In genomic region chr17:78324391-78325075, GRCh38 we compare ENCODE assay signal across 8 cellular contexts. TPM values are rescaled to one million over a fixed set of nuclear protein-coding genes. Genes with fewer than 3 reads are reported as not detected.
DNase-seq lines count a peak whose midpoint lies in the region; ATAC-seq and TF ChIP-seq lines count a peak whose summit lies in the region.

No MANE protein-coding gene starts in this region.

- no peaks in the 10 kb centered on the region for H4K20me1 ChIP-seq in DOHH2 (ENCODE audit: control insufficient read depth, insufficient read depth, low read depth, low read length)

- peak overlapping the region; percentile 35 for H3K4me3 ChIP-seq in DOHH2 (ENCODE audit: low read length)

- H3K9me2 ChIP-seq in DOHH2 (replicated peaks; ENCODE audit: control insufficient read depth, low read length), result no peaks in the 10 kb centered on the region

- H3K4me1 Mint-ChIP-seq in activated naive CD4-positive, alpha-beta T cell treated with anti-CD3 and anti-CD28 coated beads, Interleukin-2, amount 50 U/mL, for 24 hours, result peaks cover 25% of the 10 kb centered on the region

- peak; percentile 96 for DNase-seq in MV-4-11 (lab: John Stamatoyannopoulos, UW)
- DNase-seq in Right ventricle myocardium superior, result peak; percentile 94
- peak; percentile 62 for DNase-seq in pons (ENCODE audit: low spot score)
- no peak for DNase-seq in foreskin keratinocyte

- intact Hi-C loops in Right ventricle myocardium superior (cut with DNase I), result no loop called here

- H3K27me3 ChIP-seq in DOHH2 (ENCODE audit: control insufficient read depth, low read length) (peaks cover 13% of the 10 kb centered on the region), foreskin keratinocyte (no peaks in the 10 kb centered on the region)

- ATAC-seq in Right ventricle myocardium superior (ENCODE audit: poor library complexity) (peak; percentile 77), foreskin keratinocyte (no peak), HG03460 (IDR thresholded peaks at IDR 0.05; ENCODE audit: unreplicated experiment) (no peak), HG02642 (IDR thresholded peaks at IDR 0.05; ENCODE audit: poor library complexity, unreplicated experiment) (no peak)

- H3K36me3 ChIP-seq in DOHH2 (ENCODE audit: control insufficient read depth, low read length), result no peaks in the 10 kb centered on the region

- H3F3A ChIP-seq in DOHH2 (ENCODE audit: control insufficient read depth, insufficient read depth), result no peaks in the 10 kb centered on the region; the same call in none of the 2 replicates

- H3K27me3 Mint-ChIP-seq in activated naive CD4-positive, alpha-beta T cell treated with anti-CD3 and anti-CD28 coated beads, Interleukin-2, amount 50 U/mL, for 24 hours, result no peaks in the 10 kb centered on the region

- H3K27ac ChIP-seq in DOHH2 (ENCODE audit: low read depth, low read length) (no peak overlapping the region), foreskin keratinocyte (no peak overlapping the region)

- no peaks in the 10 kb centered on the region for H3K9me3 ChIP-seq in DOHH2 (ENCODE audit: control insufficient read depth, insufficient read depth, low read length)

- no peaks in the 10 kb centered on the region for H3K79me2 ChIP-seq in DOHH2 (ENCODE audit: control insufficient read depth, low read length)

- H3K4me3 Mint-ChIP-seq in activated naive CD4-positive, alpha-beta T cell treated with anti-CD3 and anti-CD28 coated beads, Interleukin-2, amount 50 U/mL, for 24 hours, result peak overlapping the region; percentile 40

- no peaks in the 10 kb centered on the region for H3K9me3 Mint-ChIP-seq in activated naive CD4-positive, alpha-beta T cell treated with anti-CD3 and anti-CD28 coated beads, Interleukin-2, amount 50 U/mL, for 24 hours

- H3K4me1 ChIP-seq in DOHH2 (ENCODE audit: control insufficient read depth, low read length) (peaks cover 16% of the 10 kb centered on the region), foreskin keratinocyte (peaks cover 17% of the 10 kb centered on the region)

- H3K36me3 Mint-ChIP-seq in activated naive CD4-positive, alpha-beta T cell treated with anti-CD3 and anti-CD28 coated beads, Interleukin-2, amount 50 U/mL, for 24 hours, result no peaks in the 10 kb centered on the region

- peak overlapping the region; percentile 80 for H3K4me2 ChIP-seq in DOHH2 (ENCODE audit: low read length)

- H3K27ac Mint-ChIP-seq in activated naive CD4-positive, alpha-beta T cell treated with anti-CD3 and anti-CD28 coated beads, Interleukin-2, amount 50 U/mL, for 24 hours, result peak overlapping the region; percentile 87

- no peak for TF ChIP-seq CTCF in DOHH2 (IDR thresholded peaks at IDR 0.05; ENCODE audit: low read depth, low read length, poor library complexity, severe bottlenecking)
- no peak for TF ChIP-seq CTCF in foreskin keratinocyte (conservative IDR thresholded peaks at IDR 0.05)

RNA-seq across cellular contexts. Expression of gene SOCS3, which starts 35.3 kb away (rescaled TPM):
- total RNA-seq in Right ventricle myocardium superior, result 10.5 TPM
- 3.7 and 3.9 TPM in 2 replicates for total RNA-seq in foreskin keratinocyte
- 1.7 and 2.4 TPM in 2 replicates for polyA plus RNA-seq in foreskin keratinocyte

RNA-seq across cellular contexts. Expression of gene PGS1, which starts 53.9 kb away (rescaled TPM):
- total RNA-seq in Right ventricle myocardium superior (18.1 TPM), foreskin keratinocyte (14.8 and 14.9 TPM in 2 replicates)
- polyA plus RNA-seq in foreskin keratinocyte, result 12.3 and 14.3 TPM in 2 replicates

Comparison
In these comparisons a context has a peak if more than half of its experiments do, and no peak if none do; other contexts are left out.
1. DNase-seq: peak in MV-4-11 (single experiment), Right ventricle myocardium superior (single experiment) and pons (single experiment); none in foreskin keratinocyte (0 of 2).